Comparison of ENCODE assay signal across 11 cellular contexts in genomic region chr7:314853-315252, GRCh38. TPM values are rescaled to one million over a fixed set of nuclear protein-coding genes. Genes with fewer than 3 reads are reported as not detected.
"Had no signal": no experiment of that assay in that cellular context is flagged by ENCODE, and none has a peak within 500 bp of the region (broad histone marks: within the 10 kb centered on the region; RNA-seq: fewer than 3 reads in every experiment).

No MANE protein-coding gene starts in this region.

- H3K4me1 Mint-ChIP-seq: GM23338, IgD-negative memory B cell had no signal

- H2AFZ ChIP-seq: GM23338 had no signal

- H3K9me3 Mint-ChIP-seq: HFFc6 had no signal

- DNase-seq: H9, HCEC 1CT, HFFc6, KBM-7 had no signal

- H3K4me2 ChIP-seq: GM23338 had no signal

- FAIRE-seq: H1, H54, HepG2 had no signal

- H3K4me3 ChIP-seq: GM23338 had no signal

- H3K4me3 Mint-ChIP-seq: GM23338, H9, HFFc6, IgD-negative memory B cell had no signal

- H3K27ac ChIP-seq: HL-60 had no signal

- H3K27ac Mint-ChIP-seq: GM23338, H9, HFFc6 had no signal

RNA-seq across cellular contexts. Expression of gene FOXL3, which starts 24.9 kb away (rescaled TPM):
- total RNA-seq: GM23338, H1, H9, HepG2, HFFc6, HT1080 had no signal
- polyA plus RNA-seq: GM23338, H1, HepG2, IgD-negative memory B cell had no signal
